ENCODE assay signal across 8 cellular contexts in genomic region chr18:58180738-58181353, GRCh38.
A peak's percentile ranks its signal among the peaks of the same experiment; 100 is the strongest.
DNase-seq lines count a peak whose midpoint lies in the region; ATAC-seq and TF ChIP-seq lines count a peak whose summit lies in the region.

No MANE protein-coding gene starts in this region.

- H3K9me2 ChIP-seq in OCI-LY1 (ENCODE audit: low read depth, low read length): no peaks in the 10 kb centered on the region

- peak; percentile 84 for TF ChIP-seq CTCF in OCI-LY1 (IDR thresholded peaks at IDR 0.05; ENCODE audit: low read length)

- no peak overlapping the region for H3K4me3 ChIP-seq in CD8-positive, alpha-beta memory T cell (ENCODE audit: low read length)
- no peak overlapping the region for H3K4me3 ChIP-seq in OCI-LY1 (ENCODE audit: low read depth, low read length, poor library complexity, severe bottlenecking)

- H3K36me3 Mint-ChIP-seq in CD8-positive, alpha-beta memory T cell: no peaks in the 10 kb centered on the region

- H3K27me3 Mint-ChIP-seq in CD8-positive, alpha-beta memory T cell: peaks cover 8 to 16% of the 10 kb centered on the region in 2 donors

- H3K27me3 ChIP-seq in CD8-positive, alpha-beta memory T cell (ENCODE audit: insufficient read depth, low read length, poor library complexity, severe bottlenecking): no peaks in the 10 kb centered on the region
- no peaks in the 10 kb centered on the region for H3K27me3 ChIP-seq in OCI-LY1 (ENCODE audit: insufficient read depth, low read length)

- no peaks in the 10 kb centered on the region for H4K20me1 ChIP-seq in OCI-LY1 (ENCODE audit: insufficient read depth, low read length)

- ATAC-seq in HG02798 (IDR thresholded peaks at IDR 0.05; ENCODE audit: poor library complexity, unreplicated experiment): peak; percentile 39
- ATAC-seq in GM21717 (IDR thresholded peaks at IDR 0.05; ENCODE audit: unreplicated experiment): no peak
- ATAC-seq in HG03342 (IDR thresholded peaks at IDR 0.05; ENCODE audit: unreplicated experiment): no peak

- H3K4me1 ChIP-seq in CD8-positive, alpha-beta memory T cell (ENCODE audit: insufficient read depth, low read length): no peaks in the 10 kb centered on the region
- no peaks in the 10 kb centered on the region for H3K4me1 ChIP-seq in OCI-LY1 (ENCODE audit: insufficient read depth, low read length, severe bottlenecking)

- CTCF ChIA-PET in CD8-positive, alpha-beta memory T cell (lab: Charles Lee): interaction anchor here (0.9 to 1.4 kb wide), 3 partner anchors 11 to 137 kb away, joined by 3 to 5 read pairs (median 3); partner anchors contain the start of gene NEDD4L

- no peak overlapping the region for H3K9ac ChIP-seq in OCI-LY1 (ENCODE audit: low read length)

- POLR2A ChIA-PET in CD8-positive, alpha-beta memory T cell (lab: Charles Lee): no interaction called here

- H3K9me3 ChIP-seq in CD8-positive, alpha-beta memory T cell (ENCODE audit: low read length): no peaks in the 10 kb centered on the region
- H3K9me3 ChIP-seq in OCI-LY1 (ENCODE audit: low read length): no peaks in the 10 kb centered on the region

- H3K36me3 ChIP-seq in CD8-positive, alpha-beta memory T cell (ENCODE audit: insufficient read depth, low read length): no peaks in the 10 kb centered on the region
- H3K36me3 ChIP-seq in OCI-LY1 (ENCODE audit: insufficient read depth, low read length): no peaks in the 10 kb centered on the region

- peak; percentile 24 to 54 (median 39) for DNase-seq in CD8-positive, alpha-beta memory T cell
- DNase-seq in activated T-cell treated with anti-CD3 and anti-CD28 coated beads for 4 hours (peak; percentile 56), fibroblast of peridontal ligament (ENCODE audit: extremely low read depth) (peak; percentile 64), pons (ENCODE audit: low spot score) (peak; percentile 43)

- no peak overlapping the region for H3K27ac ChIP-seq in CD8-positive, alpha-beta memory T cell (ENCODE audit: low read depth, low read length)
- no peak overlapping the region for H3K27ac ChIP-seq in OCI-LY1 (ENCODE audit: low read depth, low read length, poor library complexity, severe bottlenecking)

- H3K9me3 Mint-ChIP-seq in CD8-positive, alpha-beta memory T cell: no peaks in the 10 kb centered on the region

- no peaks in the 10 kb centered on the region for H3K4me1 Mint-ChIP-seq in CD8-positive, alpha-beta memory T cell

- no peak overlapping the region for H3K4me2 ChIP-seq in OCI-LY1 (ENCODE audit: low read length)

- H3F3A ChIP-seq in OCI-LY1 (ENCODE audit: insufficient read depth, low read length): no peaks in the 10 kb centered on the region

- H3K4me3 Mint-ChIP-seq in CD8-positive, alpha-beta memory T cell: no peak overlapping the region

- H3K27ac Mint-ChIP-seq in CD8-positive, alpha-beta memory T cell: no peak overlapping the region

- H3K79me2 ChIP-seq in OCI-LY1 (ENCODE audit: insufficient read depth, low read length): no peaks in the 10 kb centered on the region

- H2AFZ ChIP-seq in OCI-LY1 (ENCODE audit: low read length): no peak overlapping the region
